Comparison of ENCODE assay signal across 8 cellular contexts in genomic region chr5:6820851-6821479, GRCh38.
DNase-seq lines count a peak whose midpoint lies in the region; ATAC-seq and TF ChIP-seq lines count a peak whose summit lies in the region.

No MANE protein-coding gene starts in this region.

- H3K9me3 Mint-ChIP-seq in chondrocyte (ENCODE audit: low read depth) (peaks cover 11% of the 10 kb centered on the region), neural crest cell (peaks cover 7% of the 10 kb centered on the region)

- TF ChIP-seq CTCF in chondrocyte (IDR thresholded peaks at IDR 0.05) (peak; percentile 78), neural crest cell (conservative IDR thresholded peaks at IDR 0.05) (peak; percentile 89)

- ATAC-seq in GM21529 (IDR thresholded peaks at IDR 0.05; ENCODE audit: unreplicated experiment) (peak; percentile 72), T-helper 17 cell (peak; percentile 65)

- H3K27ac Mint-ChIP-seq in T-helper 17 cell: no peak overlapping the region
- no peak overlapping the region for H3K27ac Mint-ChIP-seq in chondrocyte (ENCODE audit: unreplicated experiment)
- no peak overlapping the region for H3K27ac Mint-ChIP-seq in neural crest cell (ENCODE audit: unreplicated experiment)

- DNase-seq in DMS114 treated with DMSO at 0.1 percent for 48 hours (lab: John Stamatoyannopoulos, UW; ENCODE audit: unreplicated experiment) (peak; percentile 46), NCI-H1694 (lab: John Stamatoyannopoulos, UW) (peak; percentile 89), T-helper 17 cell (peak in 2 of 3 donors; percentile 25 to 49), chondrocyte (ENCODE audit: low spot score) (no peak), neural crest cell (ENCODE audit: low read depth, low spot score) (peak; percentile 69), activated gamma-delta T cell (lab: John Stamatoyannopoulos, UW) (no peak), medulla oblongata (ENCODE audit: extremely low spot score) (no peak)

- H3K36me3 Mint-ChIP-seq in T-helper 17 cell (ENCODE audit: low read depth): no peaks in the 10 kb centered on the region
- peaks cover 4% of the 10 kb centered on the region for H3K36me3 Mint-ChIP-seq in chondrocyte (ENCODE audit: low read depth)
- peaks cover 3% of the 10 kb centered on the region for H3K36me3 Mint-ChIP-seq in neural crest cell (ENCODE audit: low read depth)

- H3K4me3 Mint-ChIP-seq in T-helper 17 cell (no peak overlapping the region), chondrocyte (ENCODE audit: unreplicated experiment) (no peak overlapping the region), neural crest cell (no peak overlapping the region)

- H3K4me1 Mint-ChIP-seq in T-helper 17 cell (no peaks in the 10 kb centered on the region), chondrocyte (ENCODE audit: low read depth) (peaks cover 2% of the 10 kb centered on the region), neural crest cell (peaks cover 12% of the 10 kb centered on the region)

- no peaks in the 10 kb centered on the region for H3K9me3 ChIP-seq in T-helper 17 cell (ENCODE audit: control insufficient read depth, low read length, poor library complexity, severe bottlenecking)

- H3K27me3 Mint-ChIP-seq in T-helper 17 cell (peaks cover 30% of the 10 kb centered on the region), chondrocyte (ENCODE audit: low read depth) (peaks cover 41% of the 10 kb centered on the region), neural crest cell (ENCODE audit: low read depth) (peaks cover 22% of the 10 kb centered on the region)

Comparison
In these comparisons a context has a peak if more than half of its experiments do, and no peak if none do; other contexts are left out.
1. DNase-seq: peak in DMS114 treated with DMSO at 0.1 percent for 48 hours (single experiment), NCI-H1694 (single experiment), T-helper 17 cell (2 of 3) and neural crest cell (single experiment); none in chondrocyte (single experiment), activated gamma-delta T cell (single experiment) and medulla oblongata (single experiment).